8 cellular contexts compared by ENCODE assay signal in the genomic region with DNA sequence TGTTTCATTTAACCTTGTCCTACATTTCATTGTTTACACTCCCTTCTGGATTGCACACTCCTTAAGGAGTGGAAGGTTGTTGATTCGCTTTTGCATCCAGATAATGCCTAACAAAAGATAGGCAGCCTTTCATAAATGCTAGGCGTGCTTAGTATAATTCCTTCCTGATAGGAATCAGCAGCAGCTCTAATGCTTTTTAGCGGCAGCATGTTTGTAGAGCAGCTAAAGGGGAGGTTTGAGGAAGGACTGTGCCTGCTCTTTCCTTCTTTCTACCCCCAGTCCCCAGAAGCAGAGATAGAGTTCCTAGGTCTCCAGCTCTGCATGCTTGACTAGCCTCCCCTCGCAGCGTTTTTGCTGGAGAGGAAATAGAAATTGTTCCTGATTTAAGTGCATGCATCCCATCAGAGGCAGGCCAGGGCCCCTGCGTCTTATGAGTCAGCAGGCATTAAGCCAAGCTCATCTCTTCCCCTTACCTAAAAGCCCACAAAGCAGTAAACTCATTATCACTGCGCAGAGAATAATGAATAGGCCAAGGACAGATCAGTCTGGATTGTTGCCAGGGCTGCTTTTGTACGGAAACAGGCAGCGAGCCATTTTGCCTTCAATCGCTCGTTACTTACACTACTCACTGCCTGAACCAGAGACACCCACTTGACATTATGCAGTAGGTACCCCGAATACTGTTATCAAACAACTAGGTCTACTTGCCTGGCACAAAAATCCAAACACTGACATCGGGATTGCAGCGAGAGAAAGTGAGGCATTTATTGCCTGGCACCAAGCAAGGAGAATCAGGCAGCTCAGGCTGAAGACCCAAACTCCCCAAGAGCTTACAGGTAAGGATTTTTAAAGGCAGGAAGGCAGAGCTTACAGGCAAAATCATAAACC. TPM values are rescaled to one million over a fixed set of nuclear protein-coding genes. Genes with fewer than 3 reads are reported as not detected.
A peak's percentile ranks its signal among the peaks of the same experiment; 100 is the strongest.
DNase-seq lines count a peak whose midpoint lies in the region; ATAC-seq and TF ChIP-seq lines count a peak whose summit lies in the region.
"Had no signal": no experiment of that assay in that cellular context is flagged by ENCODE, and none has a peak within 500 bp of the region (broad histone marks: within the 10 kb centered on the region; RNA-seq: fewer than 3 reads in every experiment).

No MANE protein-coding gene starts in this region.

- no peaks in the 10 kb centered on the region for H3K27me3 ChIP-seq in mucosa of rectum (ENCODE audit: control insufficient read depth in 2 of 2, insufficient read depth in 2 of 2, low read length in 2 of 2)

- no peaks in the 10 kb centered on the region for H3K36me3 ChIP-seq in mucosa of rectum (ENCODE audit: control insufficient read depth in 2 of 2, insufficient read depth in 2 of 2, low read length in 2 of 2)

- TF ChIP-seq CTCF in osteocyte (IDR thresholded peaks at IDR 0.05): no peak

- H3K27ac Mint-ChIP-seq in osteocyte (ENCODE audit: unreplicated experiment): no peak overlapping the region
- no peak overlapping the region for H3K27ac Mint-ChIP-seq in activated naive CD8-positive, alpha-beta T cell treated with anti-CD3 and anti-CD28 coated beads, Interleukin-2, amount 50 U/mL, for 24 hours

- H3K9ac ChIP-seq in mucosa of rectum (ENCODE audit: low read depth in 1 of 2, low read length in 2 of 2): peak overlapping the region; percentile 24 to 42

- H3K4me3 ChIP-seq in mucosa of rectum (ENCODE audit: low read length in 2 of 2): peak overlapping the region; percentile 41 to 56

- peak; percentile 67 for DNase-seq in HPDE6-E6E7 (ENCODE audit: extremely low spot score)
- peak; percentile 85 for DNase-seq in NCI-H510A treated with DMSO at 0.1 percent for 48 hours (lab: John Stamatoyannopoulos, UW)
- DNase-seq in cerebellum (ENCODE audit: low spot score): peak; percentile 24
- no peak for DNase-seq in osteocyte (ENCODE audit: extremely low spot score, unreplicated experiment)
- DNase-seq in activated naive CD8-positive, alpha-beta T cell treated with anti-CD3 and anti-CD28 coated beads, Interleukin-2, amount 50 U/mL, for 24 hours: no peak

- no peak overlapping the region for H3K4me3 Mint-ChIP-seq in osteocyte (ENCODE audit: unreplicated experiment)
- no peak overlapping the region for H3K4me3 Mint-ChIP-seq in activated naive CD8-positive, alpha-beta T cell treated with anti-CD3 and anti-CD28 coated beads, Interleukin-2, amount 50 U/mL, for 24 hours

- H3K36me3 Mint-ChIP-seq in osteocyte (ENCODE audit: unreplicated experiment): no peaks in the 10 kb centered on the region
- H3K36me3 Mint-ChIP-seq in activated naive CD8-positive, alpha-beta T cell treated with anti-CD3 and anti-CD28 coated beads, Interleukin-2, amount 50 U/mL, for 24 hours (ENCODE audit: low read depth): no peaks in the 10 kb centered on the region

- no peaks in the 10 kb centered on the region for H3K9me3 ChIP-seq in mucosa of rectum (ENCODE audit: control insufficient read depth in 2 of 2, low read length in 2 of 2)

- no peak for ATAC-seq in activated naive CD8-positive, alpha-beta T cell treated with anti-CD3 and anti-CD28 coated beads, Interleukin-2, amount 50 U/mL, for 24 hours
- ATAC-seq in GM21717 (IDR thresholded peaks at IDR 0.05; ENCODE audit: unreplicated experiment): no peak

- H3K27me3 Mint-ChIP-seq in osteocyte (ENCODE audit: unreplicated experiment): no peaks in the 10 kb centered on the region
- no peaks in the 10 kb centered on the region for H3K27me3 Mint-ChIP-seq in activated naive CD8-positive, alpha-beta T cell treated with anti-CD3 and anti-CD28 coated beads, Interleukin-2, amount 50 U/mL, for 24 hours

- H3K4me1 ChIP-seq in mucosa of rectum (ENCODE audit: control insufficient read depth in 2 of 2, insufficient read depth in 2 of 2, low read length in 2 of 2): peaks cover 16 to 40% of the 10 kb centered on the region in 2 donors

- H3K9me3 Mint-ChIP-seq in osteocyte (ENCODE audit: unreplicated experiment): no peaks in the 10 kb centered on the region
- H3K9me3 Mint-ChIP-seq in activated naive CD8-positive, alpha-beta T cell treated with anti-CD3 and anti-CD28 coated beads, Interleukin-2, amount 50 U/mL, for 24 hours: no peaks in the 10 kb centered on the region

- peaks cover 35% of the 10 kb centered on the region for H3K4me1 Mint-ChIP-seq in osteocyte (ENCODE audit: unreplicated experiment)
- peaks cover 14% of the 10 kb centered on the region for H3K4me1 Mint-ChIP-seq in activated naive CD8-positive, alpha-beta T cell treated with anti-CD3 and anti-CD28 coated beads, Interleukin-2, amount 50 U/mL, for 24 hours

- peak overlapping the region; percentile 69 to 85 for H3K27ac ChIP-seq in mucosa of rectum (ENCODE audit: low read depth in 2 of 2, low read length in 2 of 2)

RNA-seq across cellular contexts. Expression of a gene that starts 14.1 kb away (rescaled TPM):
- total RNA-seq in cerebellum: not detected
- total RNA-seq in osteocyte: not detected in 2 replicates
- total RNA-seq: liver had no signal

RNA-seq across cellular contexts. Expression of a gene that starts 42.9 kb away (rescaled TPM):
- total RNA-seq in cerebellum (18.0 TPM), osteocyte (13.8 and 14.5 TPM in 2 replicates)

Comparison
In these comparisons a context has a peak if more than half of its experiments do, and no peak if none do; other contexts are left out.
1. DNase-seq: peak in HPDE6-E6E7 (single experiment), NCI-H510A treated with DMSO at 0.1 percent for 48 hours (single experiment) and cerebellum (single experiment); none in osteocyte (single experiment) and activated naive CD8-positive, alpha-beta T cell treated with anti-CD3 and anti-CD28 coated beads, Interleukin-2, amount 50 U/mL, for 24 hours (single experiment).